13 cellular contexts compared by ENCODE assay signal in genomic region chr22:20422271-20422958, GRCh38. TPM values are rescaled to one million over a fixed set of nuclear protein-coding genes. Genes with fewer than 3 reads are reported as not detected.
DNase-seq lines count a peak whose midpoint lies in the region; ATAC-seq and TF ChIP-seq lines count a peak whose summit lies in the region.
"Had no signal": no experiment of that assay in that cellular context is flagged by ENCODE, and none has a peak within 500 bp of the region (broad histone marks: within the 10 kb centered on the region; RNA-seq: fewer than 3 reads in every experiment).

No MANE protein-coding gene starts in this region.

- peak overlapping the region; percentile 31 for H3K4me3 ChIP-seq in SK-N-MC
- H3K4me3 ChIP-seq in fibroblast of villous mesenchyme (ENCODE audit: low read depth, low read length): no peak overlapping the region
- no peak overlapping the region for H3K4me3 ChIP-seq in transverse colon
- H3K4me3 ChIP-seq: GM12878, SJCRH30 had no signal

- TF ChIP-seq CTCF in activated CD8-positive, alpha-beta T cell treated with anti-CD3 and anti-CD28 coated beads for 36 hours (IDR thresholded peaks at IDR 0.05): no peak
- TF ChIP-seq CTCF in fibroblast of villous mesenchyme (IDR thresholded peaks at IDR 0.05; ENCODE audit: insufficient read depth, low read depth, low read length): no peak
- no peak for TF ChIP-seq CTCF in transverse colon (IDR thresholded peaks at IDR 0.05)

- WGBS in transverse colon (ENCODE audit: low coverage in 1 of 2), 2 donors: 69% methylated on average over 21 of the region's 21 CpGs; no CpG with 5 or more reads in 1 of the 2 donors

- H3K9me3 ChIP-seq in SK-N-MC (ENCODE audit: low read depth, low read length) (no peaks in the 10 kb centered on the region), transverse colon (no peaks in the 10 kb centered on the region)
- H3K9me3 ChIP-seq: SJCRH30 had no signal

- no peaks in the 10 kb centered on the region for H3K36me3 Mint-ChIP-seq in activated CD8-positive, alpha-beta T cell treated with anti-CD3 and anti-CD28 coated beads for 36 hours (ENCODE audit: low read depth)
- H3K36me3 Mint-ChIP-seq in activated CD8-positive, alpha-beta T cell treated with anti-CD3 and anti-CD28 coated beads, Interleukin-2, amount 10 ng/mL, durations not matched to agents 7 days and 5 days (ENCODE audit: low read depth): no peaks in the 10 kb centered on the region

- intact Hi-C loops in activated CD8-positive, alpha-beta T cell treated with anti-CD3 and anti-CD28 coated beads for 36 hours (cut with micrococcal nuclease): loop anchor here (5.0 kb wide), 1 partner anchor 35 kb away; no protein-coding TSS in a partner anchor
- intact Hi-C loops in transverse colon (cut with DNase I; ENCODE audit: low total_unique reads): no loop called here

- peaks cover 15% of the 10 kb centered on the region for H3K27me3 Mint-ChIP-seq in activated CD8-positive, alpha-beta T cell treated with anti-CD3 and anti-CD28 coated beads for 36 hours
- H3K27me3 Mint-ChIP-seq in activated CD8-positive, alpha-beta T cell treated with anti-CD3 and anti-CD28 coated beads, Interleukin-2, amount 10 ng/mL, durations not matched to agents 7 days and 5 days (ENCODE audit: low read depth): peaks cover 15% of the 10 kb centered on the region

- TF ChIP-seq EP300 in transverse colon (IDR thresholded peaks at IDR 0.05; ENCODE audit: low read depth): no peak

- POLR2A ChIA-PET in activated CD8-positive, alpha-beta T cell treated with anti-CD3 and anti-CD28 coated beads for 36 hours (lab: Charles Lee): no interaction called here
- POLR2A ChIA-PET in activated CD8-positive, alpha-beta T cell treated with anti-CD3 and anti-CD28 coated beads, Interleukin-2, amount 10 ng/mL, durations not matched to agents 7 days and 5 days (lab: Charles Lee): no interaction called here

- no peaks in the 10 kb centered on the region for H3K9me3 Mint-ChIP-seq in activated CD8-positive, alpha-beta T cell treated with anti-CD3 and anti-CD28 coated beads for 36 hours
- no peaks in the 10 kb centered on the region for H3K9me3 Mint-ChIP-seq in activated CD8-positive, alpha-beta T cell treated with anti-CD3 and anti-CD28 coated beads, Interleukin-2, amount 10 ng/mL, durations not matched to agents 7 days and 5 days (ENCODE audit: insufficient read depth)
- H3K9me3 Mint-ChIP-seq: memory B cell had no signal

- CTCF ChIA-PET in activated CD8-positive, alpha-beta T cell treated with anti-CD3 and anti-CD28 coated beads for 36 hours (lab: Charles Lee): interaction anchor here (0.9 to 1.5 kb wide), 2 partner anchors 10 to 34 kb away, joined by 3 to 5 read pairs; no protein-coding TSS in a partner anchor
- CTCF ChIA-PET in activated CD8-positive, alpha-beta T cell treated with anti-CD3 and anti-CD28 coated beads, Interleukin-2, amount 10 ng/mL, durations not matched to agents 7 days and 5 days (lab: Charles Lee): no interaction called here

- peak overlapping the region; percentile 49 for H3K9ac ChIP-seq in SK-N-MC (ENCODE audit: insufficient read length)

- H3K36me3 ChIP-seq in SK-N-MC (ENCODE audit: insufficient read depth, low read length) (peaks cover 9% of the 10 kb centered on the region; the same call in 1 of the 2 replicates), transverse colon (no peaks in the 10 kb centered on the region)

- DNase-seq in activated CD8-positive, alpha-beta T cell treated with anti-CD3 and anti-CD28 coated beads for 36 hours: no peak
- no peak for DNase-seq in activated CD8-positive, alpha-beta T cell treated with anti-CD3 and anti-CD28 coated beads, Interleukin-2, amount 10 ng/mL, durations not matched to agents 7 days and 5 days
- DNase-seq in SK-N-MC (ENCODE audit: low read depth, low spot score): peak; percentile 75
- DNase-seq in fibroblast of villous mesenchyme (ENCODE audit: low read depth): peak; percentile 28
- DNase-seq in transverse colon: no peak
- DNase-seq in inferior parietal cortex (ENCODE audit: extremely low spot score): no peak
- no peak for DNase-seq in RPMI8226
- no peak for DNase-seq in OCI-M2 (lab: John Stamatoyannopoulos, UW; ENCODE audit: unreplicated experiment)
- DNase-seq: NCI-H2171 treated with DMSO at 0.1 percent for 48 hours, SJCRH30 had no signal

- H3K4me1 Mint-ChIP-seq in activated CD8-positive, alpha-beta T cell treated with anti-CD3 and anti-CD28 coated beads for 36 hours (ENCODE audit: low read depth): peaks cover 2% of the 10 kb centered on the region
- H3K4me1 Mint-ChIP-seq in activated CD8-positive, alpha-beta T cell treated with anti-CD3 and anti-CD28 coated beads, Interleukin-2, amount 10 ng/mL, durations not matched to agents 7 days and 5 days (ENCODE audit: low read depth): peaks cover 7% of the 10 kb centered on the region

- peak; percentile 31 for ATAC-seq in activated CD8-positive, alpha-beta T cell treated with anti-CD3 and anti-CD28 coated beads for 36 hours
- no peak for ATAC-seq in activated CD8-positive, alpha-beta T cell treated with anti-CD3 and anti-CD28 coated beads, Interleukin-2, amount 10 ng/mL, durations not matched to agents 7 days and 5 days
- ATAC-seq: GM12878 had no signal

- no peak overlapping the region for H3K4me3 Mint-ChIP-seq in activated CD8-positive, alpha-beta T cell treated with anti-CD3 and anti-CD28 coated beads for 36 hours
- H3K4me3 Mint-ChIP-seq in activated CD8-positive, alpha-beta T cell treated with anti-CD3 and anti-CD28 coated beads, Interleukin-2, amount 10 ng/mL, durations not matched to agents 7 days and 5 days: no peak overlapping the region
- H3K4me3 Mint-ChIP-seq: B cell, memory B cell had no signal

- H3K27ac ChIP-seq in SK-N-MC: peak overlapping the region; percentile 91
- H3K27ac ChIP-seq in transverse colon: peak overlapping the region; percentile 5 to 50 (median 38)
- H3K27ac ChIP-seq: SJCRH30 had no signal

- peaks cover 4 to 31% (median 13%) of the 10 kb centered on the region in 4 donors for H3K4me1 ChIP-seq in transverse colon
- H3K4me1 ChIP-seq: SJCRH30 had no signal

- in situ Hi-C loops in transverse colon (cut with MboI; ENCODE audit: low pct_ligation_motif_present in 1 of 4, low pct_unique_long_range_greater_than_20kb in 1 of 4, low sequenced_read_pairs in 3 of 4): loop anchor here in 1 of 4 donors (25.0 kb wide), 1 partner anchor 315 kb away; no protein-coding TSS in a partner anchor

- H3K27ac Mint-ChIP-seq in activated CD8-positive, alpha-beta T cell treated with anti-CD3 and anti-CD28 coated beads for 36 hours: no peak overlapping the region
- no peak overlapping the region for H3K27ac Mint-ChIP-seq in activated CD8-positive, alpha-beta T cell treated with anti-CD3 and anti-CD28 coated beads, Interleukin-2, amount 10 ng/mL, durations not matched to agents 7 days and 5 days
- H3K27ac Mint-ChIP-seq: B cell, memory B cell had no signal

- TF ChIP-seq POLR2A in transverse colon (IDR thresholded peaks at IDR 0.05): no peak

- peaks cover 46% of the 10 kb centered on the region for H3K27me3 ChIP-seq in transverse colon
- H3K27me3 ChIP-seq: SJCRH30 had no signal

RNA-seq across cellular contexts. Expression of gene SCARF2, which starts 15.2 kb away (rescaled TPM):
- total RNA-seq in activated CD8-positive, alpha-beta T cell treated with anti-CD3 and anti-CD28 coated beads for 36 hours: under 1 TPM; 0.20 to 0.27 TPM
- 1 to 10 TPM in 1 of 2 experiments, under 1 TPM in 1; 0.76 to 1.2 TPM for total RNA-seq in activated CD8-positive, alpha-beta T cell treated with anti-CD3 and anti-CD28 coated beads, Interleukin-2, amount 10 ng/mL, durations not matched to agents 7 days and 5 days
- 15.5 and 26.4 TPM in 2 replicates for total RNA-seq in fibroblast of villous mesenchyme
- total RNA-seq in transverse colon: 10 to 100 TPM in 1 of 4 donors, 1 to 10 TPM in 3; 3.4 to 15.9 (median 8.7) TPM

RNA-seq across cellular contexts. Expression of gene ZNF74, which starts 28.5 kb away (rescaled TPM):
- total RNA-seq in activated CD8-positive, alpha-beta T cell treated with anti-CD3 and anti-CD28 coated beads for 36 hours: 10 to 100 TPM; 11.8 to 13.4 TPM
- total RNA-seq in activated CD8-positive, alpha-beta T cell treated with anti-CD3 and anti-CD28 coated beads, Interleukin-2, amount 10 ng/mL, durations not matched to agents 7 days and 5 days: 10 to 100 TPM in 1 of 2 experiments, 1 to 10 TPM in 1; 9.2 to 12.6 TPM
- total RNA-seq in fibroblast of villous mesenchyme (10.3 and 10.8 TPM in 2 replicates), transverse colon (10 to 100 TPM in 1 of 4 donors, 1 to 10 TPM in 3; 1.9 to 11.5 (median 6.6) TPM)

Comparison
In these comparisons a context has a peak if more than half of its experiments do, and no peak if none do; other contexts are left out.
1. DNase-seq: peak in SK-N-MC (single experiment) and fibroblast of villous mesenchyme (single experiment); none in activated CD8-positive, alpha-beta T cell treated with anti-CD3 and anti-CD28 coated beads for 36 hours (single experiment), activated CD8-positive, alpha-beta T cell treated with anti-CD3 and anti-CD28 coated beads, Interleukin-2, amount 10 ng/mL, durations not matched to agents 7 days and 5 days (single experiment), transverse colon (single experiment), inferior parietal cortex (single experiment), RPMI8226 (single experiment) and OCI-M2 (single experiment).